In genomic region chr13:94209913-94210312, GRCh38 we compare ENCODE assay signal across 8 cellular contexts.
A peak's percentile ranks its signal among the peaks of the same experiment; 100 is the strongest.
DNase-seq lines count a peak whose midpoint lies in the region; FAIRE-seq and TF ChIP-seq lines count a peak whose summit lies in the region.
"Not testable (repeated sequence)": the region's sequence is repeated elsewhere in the genome, so short reads cannot be mapped to it uniquely, and the experiment has no call there.

No MANE protein-coding gene starts in this region.

- CTCF ChIA-PET in HEK293T (lab: Yijun Ruan, JAX): interaction anchor here (0.6 to 2.1 kb wide), 4 partner anchors 17 to 573 kb away, joined by 3 to 8 read pairs (median 4); no protein-coding TSS in a partner anchor

- FAIRE-seq in RCC 7860 (lab: Jason Lieb, UNC) (peak; percentile 66), urothelium cell line (lab: Jason Lieb, UNC) (peak; percentile 37)

- TF ChIP-seq CTCF in VCaP (conservative IDR thresholded peaks at IDR 0.05): not testable (repeated sequence)

- DNase-seq in ACHN (peak; percentile 15), Caki2 (ENCODE audit: low read depth) (peak; percentile 39), RCC 7860 (ENCODE audit: low spot score) (peak; percentile 19), kidney glomerular epithelial cell (lab: John Stamatoyannopoulos, UW) (peak; percentile 36), left kidney (ENCODE audit: low read depth, low spot score) (peak; percentile 9)
- not testable (repeated sequence) for DNase-seq in HEK293T (ENCODE audit: extremely low spot score); urothelium cell line (ENCODE audit: low spot score)

- peak overlapping the region; percentile 53; the same call in 1 of the 2 replicates for H3K27ac ChIP-seq in VCaP

- in situ Hi-C loops in ACHN (cut with HindIII; ENCODE audit: low pct_ligation_motif_present, low pct_unique_long_range_greater_than_20kb, low sequenced_read_pairs); Caki2 (cut with HindIII; ENCODE audit: low pct_unique_long_range_greater_than_20kb, low sequenced_read_pairs): not testable (repeated sequence)

- POLR2A ChIA-PET in HEK293T (lab: Yijun Ruan, JAX): not testable (repeated sequence)

TF ChIP-seq in HEK293T, 16 proteins besides CTCF, POLR2A, EP300 and RAD21:
- peak; percentile 86 for TF ChIP-seq ZNF384 (IDR thresholded peaks at IDR 0.05)
TF ChIP-seq in HEK293T: peak in this region for 1; not testable (repeated sequence) for 15.
